ENCODE assay signal across 8 cellular contexts in the genomic region with DNA sequence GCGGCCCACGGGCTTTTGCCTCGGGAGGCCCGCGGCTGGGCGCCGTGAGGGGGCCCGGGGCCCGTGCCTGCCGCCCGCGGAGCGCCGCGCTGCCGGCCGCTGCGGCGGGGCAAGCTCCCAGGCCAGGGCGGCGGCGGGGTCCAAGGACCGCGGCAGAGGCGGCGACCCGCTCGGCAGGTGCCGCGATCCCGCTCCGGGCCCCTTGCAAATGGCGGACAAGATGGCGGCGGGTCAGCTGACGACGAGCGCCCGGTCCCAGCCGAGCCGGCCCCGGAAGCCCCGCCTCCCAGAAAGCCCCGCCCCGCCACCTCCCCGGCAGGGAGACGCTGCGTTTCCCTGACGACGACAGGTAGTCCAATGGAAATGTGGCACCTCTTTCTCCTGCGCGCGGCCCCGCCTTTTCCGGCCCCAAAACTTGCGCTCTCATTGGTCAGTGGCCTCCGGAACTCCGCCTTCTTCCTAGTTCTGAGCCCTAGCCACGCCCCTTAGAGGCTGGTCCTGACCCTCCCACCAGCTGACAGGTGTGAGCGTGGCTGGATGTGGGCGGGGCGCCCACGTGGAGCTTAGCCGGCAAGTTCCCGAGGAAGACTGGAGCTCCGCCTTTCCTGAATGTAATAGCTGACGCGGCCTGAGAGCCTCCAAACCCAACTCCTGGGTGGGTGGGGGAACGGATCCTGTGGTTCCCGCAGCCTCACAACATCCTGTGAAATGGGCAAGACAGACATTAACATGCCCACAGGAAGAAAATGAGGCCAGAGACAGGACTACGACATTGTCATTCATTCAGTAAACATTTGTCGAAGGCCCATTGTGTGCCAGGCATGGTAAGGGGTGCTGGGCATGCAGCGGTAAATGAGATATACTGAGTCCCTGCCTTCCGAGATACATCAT. TPM values are rescaled to one million over a fixed set of nuclear protein-coding genes. Genes with fewer than 3 reads are reported as not detected.
DNase-seq lines count a peak whose midpoint lies in the region; ATAC-seq, FAIRE-seq and TF ChIP-seq lines count a peak whose summit lies in the region.

A gene (minus strand): TSS at position 228 of the 891 bp plus-strand sequence. CDS start 232 bp downstream, outside the sequence.

- DNase-seq in EL (peak; percentile 100), H54 (ENCODE audit: insufficient read length, low spot score) (peak; percentile 100), fibroblast of mammary gland (ENCODE audit: low read depth) (peak; percentile 100)
- peak; percentile 99 for DNase-seq in activated T-helper 9 cell treated with anti-CD3 and anti-CD28 coated beads, Interleukin-2, amount 50 U/mL, for 16 hours (ENCODE audit: low read depth)
- DNase-seq in naive thymus-derived CD8-positive, alpha-beta T cell: peak; percentile 98 to 100 (median 100)
- peak; percentile 99 to 100 (median 100) for DNase-seq in stimulated activated naive CD4-positive, alpha-beta T cell (lab: John Stamatoyannopoulos, UW)

- no peaks in the 10 kb centered on the region for H3K9me3 ChIP-seq in Loucy (ENCODE audit: insufficient read depth, low read depth, low read length)

- no peaks in the 10 kb centered on the region for H3K9me3 Mint-ChIP-seq in naive thymus-derived CD8-positive, alpha-beta T cell

- H3K4me2 ChIP-seq in Loucy (ENCODE audit: low read depth, low read length, poor library complexity, severe bottlenecking): peak within 1 kb of the TSS; percentile 94

- H3K79me2 ChIP-seq in Loucy (ENCODE audit: insufficient read depth, low read length): peaks cover 46% of the 10 kb centered on the region

- H3F3A ChIP-seq in Loucy (ENCODE audit: low read depth): no peaks in the 10 kb centered on the region

- peak; percentile 64 for TF ChIP-seq POLR2A in H54 (IDR thresholded peaks at IDR 0.05; ENCODE audit: low read depth, low read length)
- peak; percentile 52; the same call in 1 of the 2 replicates for TF ChIP-seq POLR2A in Raji (IDR thresholded peaks at IDR 0.05; ENCODE audit: insufficient read depth, low read depth, low read length)

- no peaks in the 10 kb centered on the region for H3K36me3 ChIP-seq in Loucy (ENCODE audit: insufficient read depth, low read length)

- H3K4me3 ChIP-seq in Loucy (ENCODE audit: low read length, poor library complexity, severe bottlenecking) (peak within 1 kb of the TSS; percentile 100), fibroblast of mammary gland (ENCODE audit: control insufficient read depth, low read depth, low read length) (peak within 1 kb of the TSS; percentile 85)

- H4K20me1 ChIP-seq in Loucy (ENCODE audit: insufficient read depth, low read length, poor library complexity, severe bottlenecking): peaks cover 30% of the 10 kb centered on the region

- peak within 1 kb of the TSS; percentile 99 for H3K9ac ChIP-seq in Loucy (ENCODE audit: low read depth, low read length, poor library complexity, severe bottlenecking)

- peak within 1 kb of the TSS; percentile 64 to 92 (median 84) for H3K4me3 Mint-ChIP-seq in naive thymus-derived CD8-positive, alpha-beta T cell

- peak; percentile 71 for FAIRE-seq in H54 (lab: Jason Lieb, UNC)

- H3K27ac Mint-ChIP-seq in naive thymus-derived CD8-positive, alpha-beta T cell: peak within 1 kb of the TSS; percentile 49 to 94 (median 90)

- POLR2A ChIA-PET in naive thymus-derived CD8-positive, alpha-beta T cell (lab: Charles Lee): interaction anchor here (0.6 to 1.7 kb wide), 7 partner anchors 12 to 882 kb away, joined by 3 to 7 read pairs (median 3); a partner anchor contains a TSS

- peaks cover 0 to 3% (median 0%) of the 10 kb centered on the region in 3 donors for H3K36me3 Mint-ChIP-seq in naive thymus-derived CD8-positive, alpha-beta T cell

- H3K27me3 Mint-ChIP-seq in naive thymus-derived CD8-positive, alpha-beta T cell: no peaks in the 10 kb centered on the region

- no peak for TF ChIP-seq CTCF in Loucy (conservative IDR thresholded peaks at IDR 0.05; ENCODE audit: low read length)
- no peak for TF ChIP-seq CTCF in fibroblast of mammary gland (conservative IDR thresholded peaks at IDR 0.05; ENCODE audit: control insufficient read depth, insufficient read depth, low read depth, low read length)

- peak; percentile 86 to 92 for ATAC-seq in naive thymus-derived CD8-positive, alpha-beta T cell

- H2AFZ ChIP-seq in Loucy (ENCODE audit: low read length): no peak within 1 kb of the TSS; the same call in 1 of the 2 replicates

- H3K4me1 Mint-ChIP-seq in naive thymus-derived CD8-positive, alpha-beta T cell: peaks cover 12 to 41% (median 34%) of the 10 kb centered on the region in 4 donors

- H3K4me1 ChIP-seq in Loucy (ENCODE audit: insufficient read depth, low read length, poor library complexity, severe bottlenecking): peaks cover 34% of the 10 kb centered on the region

- H3K9me2 ChIP-seq in Loucy (replicated peaks; ENCODE audit: low read depth, low read length): no peaks in the 10 kb centered on the region

- no peaks in the 10 kb centered on the region for H3K27me3 ChIP-seq in Loucy (ENCODE audit: insufficient read depth, low read length, poor library complexity, severe bottlenecking)

RNA-seq across cellular contexts. Expression of the gene that starts here (rescaled TPM):
- 10 to 100 TPM; 71.3 to 83.2 TPM for total RNA-seq in naive thymus-derived CD8-positive, alpha-beta T cell
- 10 to 100 TPM; 12.8 to 45.0 (median 13.6) TPM for polyA plus RNA-seq in naive thymus-derived CD8-positive, alpha-beta T cell

Comparison
In these comparisons a context has a peak if more than half of its experiments do, and no peak if none do; other contexts are left out.
1. Peak in every context shown above with its lines: DNase-seq, ATAC-seq and H3K4me3 ChIP-seq.